Comparison of ENCODE assay signal across 11 cellular contexts in genomic region chr2:217249490-217250451, GRCh38.
DNase-seq lines count a peak whose midpoint lies in the region; ATAC-seq and TF ChIP-seq lines count a peak whose summit lies in the region.
"Had no signal": no experiment of that assay in that cellular context is flagged by ENCODE, and none has a peak within 500 bp of the region (broad histone marks: within the 10 kb centered on the region; RNA-seq: fewer than 3 reads in every experiment).

No MANE protein-coding gene starts in this region.

- H3K36me3 ChIP-seq in esophagus muscularis mucosa (no peaks in the 10 kb centered on the region), ovary (no peaks in the 10 kb centered on the region), uterus (no peaks in the 10 kb centered on the region)

- TF ChIP-seq POLR2A in esophagus muscularis mucosa (IDR thresholded peaks at IDR 0.05; ENCODE audit: low read depth): no peak
- TF ChIP-seq POLR2A in ovary (IDR thresholded peaks at IDR 0.05): no peak
- no peak for TF ChIP-seq POLR2A in uterus (IDR thresholded peaks at IDR 0.05)

- DNase-seq in Right ventricle myocardium inferior (ENCODE audit: missing footprints): no peak
- no peak for DNase-seq in cardiac septum (ENCODE audit: low spot score)
- DNase-seq in esophagus muscularis mucosa (ENCODE audit: extremely low spot score): no peak
- peak; percentile 41 to 83 (median 78) for DNase-seq in ovary
- peak; percentile 89 to 95 for DNase-seq in uterus
- no peak for DNase-seq in GM10248 (ENCODE audit: extremely low spot score)
- no peak for DNase-seq in NCI-H510A treated with DMSO at 0.1 percent for 48 hours (lab: John Stamatoyannopoulos, UW)
- DNase-seq: NCI-H524 treated with DMSO at 0.1 percent for 48 hours, SIG-M5 had no signal

- peak; percentile 92 for TF ChIP-seq EP300 in esophagus muscularis mucosa (IDR thresholded peaks at IDR 0.05)
- peak; percentile 95 for TF ChIP-seq EP300 in ovary (IDR thresholded peaks at IDR 0.05)

- WGBS in esophagus muscularis mucosa: 44% methylated on average over 8 of the region's 8 CpGs
- WGBS in ovary, 3 donors: 14 to 56% (median 49%) methylated on average over 8 of the region's 8 CpGs

- ATAC-seq in Right ventricle myocardium inferior: peak; percentile 40
- ATAC-seq in GM21576 (IDR thresholded peaks at IDR 0.05; ENCODE audit: unreplicated experiment): no peak

- POLR2A ChIA-PET in GM10248 (lab: Yijun Ruan, JAX): interaction anchor here (0.6 kb wide), 1 partner anchor 10 kb away, joined by 6 read pairs; no protein-coding TSS in a partner anchor

- H3K27me3 ChIP-seq in esophagus muscularis mucosa (no peaks in the 10 kb centered on the region), ovary (no peaks in the 10 kb centered on the region), uterus (no peaks in the 10 kb centered on the region)

- TF ChIP-seq CTCF in esophagus muscularis mucosa (IDR thresholded peaks at IDR 0.05): no peak
- no peak for TF ChIP-seq CTCF in ovary (IDR thresholded peaks at IDR 0.05)
- TF ChIP-seq CTCF in uterus (IDR thresholded peaks at IDR 0.05): no peak
- no peak for TF ChIP-seq CTCF in GM10248 (IDR thresholded peaks at IDR 0.05; ENCODE audit: control extremely low read depth, extremely low read depth, low read depth, missing control alignments)

- H3K4me3 ChIP-seq in esophagus muscularis mucosa (no peak overlapping the region), ovary (no peak overlapping the region), uterus (no peak overlapping the region)
- H3K4me3 ChIP-seq: coronary artery had no signal

- CTCF ChIA-PET in GM10248 (lab: Yijun Ruan, JAX): interaction anchor here (1.0 kb wide), 1 partner anchor 55 kb away, joined by 4 read pairs; no protein-coding TSS in a partner anchor

- H3K4me1 ChIP-seq in esophagus muscularis mucosa (peaks cover 18 to 61% (median 52%) of the 10 kb centered on the region in 4 donors), ovary (ENCODE audit: insufficient read depth) (peaks cover 17% of the 10 kb centered on the region), uterus (peaks cover 13% of the 10 kb centered on the region in 2 donors)

- H3K27ac ChIP-seq in esophagus muscularis mucosa (replicated peaks in 1 of 4): peak overlapping the region; percentile 82 to 83 (median 82)
- H3K27ac ChIP-seq in ovary: peak overlapping the region; percentile 53 to 81
- peak overlapping the region; percentile 76 to 95 for H3K27ac ChIP-seq in uterus

- H3K9me3 ChIP-seq in esophagus muscularis mucosa: no peaks in the 10 kb centered on the region
- no peaks in the 10 kb centered on the region for H3K9me3 ChIP-seq in ovary
- H3K9me3 ChIP-seq in uterus: no peaks in the 10 kb centered on the region

- intact Hi-C loops in Right ventricle myocardium inferior (cut with DNase I) (no loop called here), cardiac septum (cut with DNase I) (loop anchor here (5.0 kb wide), 1 partner anchor 173 kb away; no protein-coding TSS in a partner anchor), esophagus muscularis mucosa (cut with DNase I) (loop anchor here (10.0 kb wide), 1 partner anchor 555 kb away; the partner anchor contains the start of gene IGFBP5), ovary (cut with DNase I) (loop anchor here in 2 of 4 donors (5.0 to 10.0 kb wide), 2 partner anchors 552 to 555 kb away; partner anchors contain the start of gene IGFBP5 (in 2 of the 2)), uterus (cut with DNase I; ENCODE audit: low total_unique reads) (no loop called here)

Comparison
In these comparisons a context has a peak if more than half of its experiments do, and no peak if none do; other contexts are left out.
1. intact Hi-C loops: an anchor here in cardiac septum (5.0 kb wide) and esophagus muscularis mucosa (10.0 kb wide); none called in Right ventricle myocardium inferior and uterus.
2. DNase-seq: peak in ovary (5 of 5) and uterus (2 of 2); none in Right ventricle myocardium inferior (single experiment), cardiac septum (single experiment), esophagus muscularis mucosa (single experiment), GM10248 (single experiment) and NCI-H510A treated with DMSO at 0.1 percent for 48 hours (single experiment).
3. Peak in every context shown above with its lines, with median percentiles within 50 percentile points of each other: H3K27ac ChIP-seq.